ENCODE assay signal across 22 cellular contexts in the genomic region with DNA sequence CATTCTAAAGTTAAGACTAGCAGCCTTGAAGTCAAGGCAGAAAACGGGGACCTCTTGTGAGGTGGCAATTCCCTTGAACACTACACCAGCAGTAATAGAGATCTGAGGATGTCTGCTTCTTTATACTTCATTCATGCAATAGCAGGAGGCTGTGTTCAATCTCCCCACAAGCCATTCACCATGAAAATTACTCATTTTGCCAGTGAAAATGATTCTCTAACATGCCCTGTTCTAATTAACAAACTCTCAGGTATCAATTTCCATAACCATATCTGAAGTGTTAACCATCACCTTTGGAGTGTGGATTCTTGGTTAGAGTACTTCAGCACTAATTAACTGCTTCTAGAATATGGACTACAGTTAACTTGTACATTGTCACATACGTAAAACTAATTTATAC. TPM values are rescaled to one million over a fixed set of nuclear protein-coding genes. Genes with fewer than 3 reads are reported as not detected.
DNase-seq lines count a peak whose midpoint lies in the region; ATAC-seq, FAIRE-seq and TF ChIP-seq lines count a peak whose summit lies in the region.
"Had no signal": no experiment of that assay in that cellular context is flagged by ENCODE, and none has a peak within 500 bp of the region (broad histone marks: within the 10 kb centered on the region; RNA-seq: fewer than 3 reads in every experiment).

No MANE protein-coding gene starts in this region.

- no peak for TF ChIP-seq CTCF in glutamatergic neuron (IDR thresholded peaks at IDR 0.05; ENCODE audit: partially characterized antibody, unreplicated experiment)

- no peaks in the 10 kb centered on the region for H3K27me3 Mint-ChIP-seq in activated naive CD4-positive, alpha-beta T cell treated with anti-CD3 and anti-CD28 coated beads, Interleukin-2, amount 50 U/mL, for 24 hours
- H3K27me3 Mint-ChIP-seq in activated naive CD4-positive, alpha-beta T cell treated with anti-CD3 and anti-CD28 coated beads, Interleukin-2, amount 10 ng/mL, durations not matched to agents 7 days and 5 days, result peaks cover 7% of the 10 kb centered on the region
- H3K27me3 Mint-ChIP-seq in activated naive CD8-positive, alpha-beta T cell treated with anti-CD3 and anti-CD28 coated beads, Interleukin-2, amount 50 U/mL, for 24 hours, result peaks cover 5% of the 10 kb centered on the region
- peaks cover 7% of the 10 kb centered on the region for H3K27me3 Mint-ChIP-seq in stimulated activated naive CD8-positive, alpha-beta T cell treated with anti-CD3 and anti-CD28 coated beads, Interleukin-15, amount 100 ng/mL, for 72 hours
- H3K27me3 Mint-ChIP-seq in glutamatergic neuron (ENCODE audit: unreplicated experiment), result no peaks in the 10 kb centered on the region
- H3K27me3 Mint-ChIP-seq: naive B cell had no signal

- H3K9me3 Mint-ChIP-seq in activated naive CD4-positive, alpha-beta T cell treated with anti-CD3 and anti-CD28 coated beads, Interleukin-2, amount 50 U/mL, for 24 hours, result no peaks in the 10 kb centered on the region
- H3K9me3 Mint-ChIP-seq in activated naive CD4-positive, alpha-beta T cell treated with anti-CD3 and anti-CD28 coated beads, Interleukin-2, amount 10 ng/mL, durations not matched to agents 7 days and 5 days, result no peaks in the 10 kb centered on the region
- no peaks in the 10 kb centered on the region for H3K9me3 Mint-ChIP-seq in activated naive CD8-positive, alpha-beta T cell treated with anti-CD3 and anti-CD28 coated beads, Interleukin-2, amount 50 U/mL, for 24 hours
- no peaks in the 10 kb centered on the region for H3K9me3 Mint-ChIP-seq in stimulated activated naive CD8-positive, alpha-beta T cell treated with anti-CD3 and anti-CD28 coated beads, Interleukin-15, amount 100 ng/mL, for 72 hours
- H3K9me3 Mint-ChIP-seq in glutamatergic neuron (ENCODE audit: unreplicated experiment), result no peaks in the 10 kb centered on the region
- H3K9me3 Mint-ChIP-seq: HFFc6; mesothelial cell of epicardium; naive B cell; T-helper 2 cell treated with Interferon-gamma antibody and Interleukin-4, amounts not matched to agents 5 μg/mL and 100 μg/mL, for 36 hours had no signal

- no peak overlapping the region for H3K4me3 Mint-ChIP-seq in activated naive CD4-positive, alpha-beta T cell treated with anti-CD3 and anti-CD28 coated beads, Interleukin-2, amount 50 U/mL, for 24 hours
- no peak overlapping the region for H3K4me3 Mint-ChIP-seq in activated naive CD4-positive, alpha-beta T cell treated with anti-CD3 and anti-CD28 coated beads, Interleukin-2, amount 10 ng/mL, durations not matched to agents 7 days and 5 days
- H3K4me3 Mint-ChIP-seq in activated naive CD8-positive, alpha-beta T cell treated with anti-CD3 and anti-CD28 coated beads, Interleukin-2, amount 50 U/mL, for 24 hours, result no peak overlapping the region
- peak overlapping the region; percentile 6 to 59 for H3K4me3 Mint-ChIP-seq in stimulated activated naive CD8-positive, alpha-beta T cell treated with anti-CD3 and anti-CD28 coated beads, Interleukin-15, amount 100 ng/mL, for 72 hours
- H3K4me3 Mint-ChIP-seq in glutamatergic neuron (ENCODE audit: unreplicated experiment), result no peak overlapping the region
- H3K4me3 Mint-ChIP-seq: HFFc6; mesothelial cell of epicardium; T-helper 2 cell treated with Interferon-gamma antibody and Interleukin-4, amounts not matched to agents 5 μg/mL and 100 μg/mL, for 36 hours had no signal

- CTCF ChIA-PET in activated naive CD4-positive, alpha-beta T cell treated with anti-CD3 and anti-CD28 coated beads, Interleukin-2, amount 10 ng/mL, durations not matched to agents 7 days and 5 days (lab: Charles Lee), result interaction anchor here (1.0 to 2.0 kb wide), 2 partner anchors 8 to 142 kb away, joined by 3 to 6 read pairs; partner anchors contain the start of gene GLIPR1L1

- ATAC-seq in activated naive CD8-positive, alpha-beta T cell treated with anti-CD3 and anti-CD28 coated beads, Interleukin-2, amount 50 U/mL, for 24 hours, result peak; percentile 15
- peak; percentile 52 for ATAC-seq in stimulated activated naive CD8-positive, alpha-beta T cell treated with anti-CD3 and anti-CD28 coated beads, Interleukin-15, amount 100 ng/mL, for 72 hours
- ATAC-seq: left ventricle myocardium superior, PC-3 had no signal

- H3K36me3 Mint-ChIP-seq in activated naive CD4-positive, alpha-beta T cell treated with anti-CD3 and anti-CD28 coated beads, Interleukin-2, amount 50 U/mL, for 24 hours, result no peaks in the 10 kb centered on the region
- peaks cover 5% of the 10 kb centered on the region for H3K36me3 Mint-ChIP-seq in activated naive CD4-positive, alpha-beta T cell treated with anti-CD3 and anti-CD28 coated beads, Interleukin-2, amount 10 ng/mL, durations not matched to agents 7 days and 5 days
- no peaks in the 10 kb centered on the region for H3K36me3 Mint-ChIP-seq in activated naive CD8-positive, alpha-beta T cell treated with anti-CD3 and anti-CD28 coated beads, Interleukin-2, amount 50 U/mL, for 24 hours (ENCODE audit: low read depth)
- no peaks in the 10 kb centered on the region for H3K36me3 Mint-ChIP-seq in glutamatergic neuron (ENCODE audit: unreplicated experiment)
- H3K36me3 Mint-ChIP-seq: mesothelial cell of epicardium had no signal

- peak overlapping the region; percentile 15 for H3K27ac Mint-ChIP-seq in activated naive CD4-positive, alpha-beta T cell treated with anti-CD3 and anti-CD28 coated beads, Interleukin-2, amount 50 U/mL, for 24 hours
- no peak overlapping the region for H3K27ac Mint-ChIP-seq in activated naive CD4-positive, alpha-beta T cell treated with anti-CD3 and anti-CD28 coated beads, Interleukin-2, amount 10 ng/mL, durations not matched to agents 7 days and 5 days
- H3K27ac Mint-ChIP-seq in activated naive CD8-positive, alpha-beta T cell treated with anti-CD3 and anti-CD28 coated beads, Interleukin-2, amount 50 U/mL, for 24 hours, result peak overlapping the region; percentile 19
- no peak overlapping the region for H3K27ac Mint-ChIP-seq in stimulated activated naive CD8-positive, alpha-beta T cell treated with anti-CD3 and anti-CD28 coated beads, Interleukin-15, amount 100 ng/mL, for 72 hours
- no peak overlapping the region for H3K27ac Mint-ChIP-seq in glutamatergic neuron (ENCODE audit: unreplicated experiment)
- H3K27ac Mint-ChIP-seq: HFFc6; mesothelial cell of epicardium; T-helper 2 cell treated with Interferon-gamma antibody and Interleukin-4, amounts not matched to agents 5 μg/mL and 100 μg/mL, for 36 hours had no signal

- no peak for TF ChIP-seq POLR2A in H54 (IDR thresholded peaks at IDR 0.05; ENCODE audit: low read depth, low read length)

- H3K4me1 Mint-ChIP-seq in activated naive CD4-positive, alpha-beta T cell treated with anti-CD3 and anti-CD28 coated beads, Interleukin-2, amount 50 U/mL, for 24 hours, result peaks cover 57% of the 10 kb centered on the region
- H3K4me1 Mint-ChIP-seq in activated naive CD4-positive, alpha-beta T cell treated with anti-CD3 and anti-CD28 coated beads, Interleukin-2, amount 10 ng/mL, durations not matched to agents 7 days and 5 days, result peaks cover 54% of the 10 kb centered on the region
- peaks cover 69% of the 10 kb centered on the region for H3K4me1 Mint-ChIP-seq in activated naive CD8-positive, alpha-beta T cell treated with anti-CD3 and anti-CD28 coated beads, Interleukin-2, amount 50 U/mL, for 24 hours
- peaks cover 48% of the 10 kb centered on the region for H3K4me1 Mint-ChIP-seq in stimulated activated naive CD8-positive, alpha-beta T cell treated with anti-CD3 and anti-CD28 coated beads, Interleukin-15, amount 100 ng/mL, for 72 hours
- no peaks in the 10 kb centered on the region for H3K4me1 Mint-ChIP-seq in glutamatergic neuron (ENCODE audit: low read depth, unreplicated experiment)

- peak; percentile 66 for FAIRE-seq in H54 (lab: Jason Lieb, UNC)
- FAIRE-seq: D721Med had no signal

- no peak for DNase-seq in activated naive CD4-positive, alpha-beta T cell treated with anti-CD3 and anti-CD28 coated beads, Interleukin-2, amount 10 ng/mL, durations not matched to agents 7 days and 5 days
- DNase-seq in H54 (ENCODE audit: insufficient read length, low spot score) (no peak), NCI-H1694 (lab: John Stamatoyannopoulos, UW) (no peak), glutamatergic neuron (no peak)
- DNase-seq in activated naive CD8-positive, alpha-beta T cell treated with anti-CD3 and anti-CD28 coated beads, Interleukin-2, amount 50 U/mL, for 24 hours, result no peak
- no peak for DNase-seq in stimulated activated naive CD8-positive, alpha-beta T cell treated with anti-CD3 and anti-CD28 coated beads, Interleukin-15, amount 100 ng/mL, for 72 hours
- DNase-seq: activated CD4-positive, alpha-beta T cell treated with anti-CD3 and anti-CD28 coated beads for 48 hours; activated effector memory CD4-positive, alpha-beta T cell treated with Interleukin-2 at 50 U/mL for 16 hours; amniotic stem cell; C1 segment of cervical spinal cord; GM23248; HFFc6; islet precursor cell; left ventricle myocardium superior; naive B cell; NCI-H1417 treated with DMSO at 0.1 percent for 48 hours; PC-3; SK-N-SH had no signal

RNA-seq across cellular contexts. Expression of gene GLIPR1, which starts 3.4 kb away (rescaled TPM):
- 0.25 TPM for total RNA-seq in glutamatergic neuron (ENCODE audit: unreplicated experiment)

RNA-seq across cellular contexts. Expression of gene KRR1, which starts 34.3 kb away (rescaled TPM):
- total RNA-seq in glutamatergic neuron (ENCODE audit: unreplicated experiment), result 57.7 TPM

Comparison
In these comparisons a context has a peak if more than half of its experiments do, and no peak if none do; other contexts are left out.
1. H3K27ac Mint-ChIP-seq: peak in activated naive CD4-positive, alpha-beta T cell treated with anti-CD3 and anti-CD28 coated beads, Interleukin-2, amount 50 U/mL, for 24 hours (single experiment) and activated naive CD8-positive, alpha-beta T cell treated with anti-CD3 and anti-CD28 coated beads, Interleukin-2, amount 50 U/mL, for 24 hours (single experiment); none in activated naive CD4-positive, alpha-beta T cell treated with anti-CD3 and anti-CD28 coated beads, Interleukin-2, amount 10 ng/mL, durations not matched to agents 7 days and 5 days (single experiment), stimulated activated naive CD8-positive, alpha-beta T cell treated with anti-CD3 and anti-CD28 coated beads, Interleukin-15, amount 100 ng/mL, for 72 hours (0 of 2) and glutamatergic neuron (single experiment).
2. H3K4me3 Mint-ChIP-seq: peak in stimulated activated naive CD8-positive, alpha-beta T cell treated with anti-CD3 and anti-CD28 coated beads, Interleukin-15, amount 100 ng/mL, for 72 hours (2 of 2); none in activated naive CD4-positive, alpha-beta T cell treated with anti-CD3 and anti-CD28 coated beads, Interleukin-2, amount 50 U/mL, for 24 hours (single experiment), activated naive CD4-positive, alpha-beta T cell treated with anti-CD3 and anti-CD28 coated beads, Interleukin-2, amount 10 ng/mL, durations not matched to agents 7 days and 5 days (single experiment), activated naive CD8-positive, alpha-beta T cell treated with anti-CD3 and anti-CD28 coated beads, Interleukin-2, amount 50 U/mL, for 24 hours (single experiment) and glutamatergic neuron (single experiment).